In genomic region chr3:188775412-188775811, GRCh38 we compare ENCODE assay signal across 28 cellular contexts.
"Had no signal": no experiment of that assay in that cellular context is flagged by ENCODE, and none has a peak within 500 bp of the region (broad histone marks: within the 10 kb centered on the region; RNA-seq: fewer than 3 reads in every experiment).

No MANE protein-coding gene starts in this region.

- H3K27me3 ChIP-seq: ascending aorta, cardiac muscle cell, Peyer's patch, SJCRH30 had no signal

- H3K36me3 Mint-ChIP-seq: brain, WTC11 had no signal

- H3K36me3 ChIP-seq: ascending aorta, cardiac muscle cell, Peyer's patch, SJCRH30 had no signal

- H3K9me3 ChIP-seq: ascending aorta, Peyer's patch, SJCRH30 had no signal

- DNase-seq: activated CD4-positive, alpha-beta T cell treated with anti-CD3 and anti-CD28 coated beads for 48 hours; activated CD4-positive, alpha-beta T cell treated with anti-CD3 and anti-CD28 coated beads, Interleukin-2, amount 50 U/mL, for 4 hours; activated CD4-positive, CD25-positive, alpha-beta regulatory T cell treated with anti-CD3 and anti-CD28 coated beads, Interleukin-2, amount 50 U/mL, for 72 hours; activated CD8-positive, alpha-beta memory T cell treated with anti-CD3 and anti-CD28 coated beads, Interleukin-2, amount 10 ng/mL, durations not matched to agents 7 days and 5 days; activated effector memory CD4-positive, alpha-beta T cell treated with Interleukin-2 at 50 U/mL for 16 hours; activated naive CD4-positive, alpha-beta T cell; activated T-cell treated with anti-CD3 and anti-CD28 coated beads, Interleukin-2, amount 50 U/mL, for 24 hours; amniotic stem cell; MM.1S; NCI-H1105; NCI-H1436 treated with DMSO at 0.1 percent for 48 hours; NCI-H187; NCI-H2081; NCI-H446; NCI-H524; NCI-H82; Peyer's patch; Right ventricle myocardium superior; SJCRH30; T-helper 9 cell had no signal

- H3K27me3 Mint-ChIP-seq: activated CD8-positive, alpha-beta memory T cell treated with anti-CD3 and anti-CD28 coated beads, Interleukin-2, amount 10 ng/mL, durations not matched to agents 7 days and 5 days; activated naive CD4-positive, alpha-beta T cell treated with anti-CD3 and anti-CD28 coated beads, Interleukin-2, amount 50 U/mL, for 24 hours; activated T-cell treated with anti-CD3 and anti-CD28 coated beads, Interleukin-2, amount 50 U/mL, for 24 hours; brain had no signal

- ATAC-seq: activated CD8-positive, alpha-beta memory T cell treated with anti-CD3 and anti-CD28 coated beads, Interleukin-2, amount 10 ng/mL, durations not matched to agents 7 days and 5 days; WTC11 had no signal

- H3K4me1 Mint-ChIP-seq: activated CD8-positive, alpha-beta memory T cell treated with anti-CD3 and anti-CD28 coated beads, Interleukin-2, amount 10 ng/mL, durations not matched to agents 7 days and 5 days; activated naive CD4-positive, alpha-beta T cell treated with anti-CD3 and anti-CD28 coated beads, Interleukin-2, amount 50 U/mL, for 24 hours had no signal

- H3K4me1 ChIP-seq: Peyer's patch, SJCRH30 had no signal

- H3K4me3 ChIP-seq: ascending aorta, cardiac muscle cell, Peyer's patch, SJCRH30 had no signal

- H3K27ac ChIP-seq: ascending aorta, cardiac muscle cell, Peyer's patch, RWPE1, SJCRH30 had no signal

- H3K27ac Mint-ChIP-seq: activated CD8-positive, alpha-beta memory T cell treated with anti-CD3 and anti-CD28 coated beads, Interleukin-2, amount 10 ng/mL, durations not matched to agents 7 days and 5 days; activated naive CD4-positive, alpha-beta T cell treated with anti-CD3 and anti-CD28 coated beads, Interleukin-2, amount 50 U/mL, for 24 hours; activated T-cell treated with anti-CD3 and anti-CD28 coated beads, Interleukin-2, amount 50 U/mL, for 24 hours; activated T-helper 1 cell treated with anti-CD3 and anti-CD28 coated beads, Interleukin-12 subunit alpha, Interleukin-12 subunit beta, Interleukin-2, Interleukin-4 antibody, amounts not matched to agents 30 ng/mL and 10 ng/mL and 1 ng/mL, durations not matched to agents 14 hours and 24 hours and 36 hours; brain; T-helper 1 cell treated with Interleukin-12 subunit alpha and Interleukin-12 subunit beta and Interleukin-4 antibody, amounts not matched to agents 30 μg/mL and 1 μg/mL, for 36 hours; WTC11 had no signal

- H3K4me3 Mint-ChIP-seq: activated CD8-positive, alpha-beta memory T cell treated with anti-CD3 and anti-CD28 coated beads, Interleukin-2, amount 10 ng/mL, durations not matched to agents 7 days and 5 days; activated naive CD4-positive, alpha-beta T cell treated with anti-CD3 and anti-CD28 coated beads, Interleukin-2, amount 50 U/mL, for 24 hours; activated T-cell treated with anti-CD3 and anti-CD28 coated beads, Interleukin-2, amount 50 U/mL, for 24 hours; activated T-helper 1 cell treated with anti-CD3 and anti-CD28 coated beads, Interleukin-12 subunit alpha, Interleukin-12 subunit beta, Interleukin-2, Interleukin-4 antibody, amounts not matched to agents 30 ng/mL and 10 ng/mL and 1 ng/mL, durations not matched to agents 14 hours and 24 hours and 36 hours; brain; T-helper 1 cell treated with Interleukin-12 subunit alpha and Interleukin-12 subunit beta and Interleukin-4 antibody, amounts not matched to agents 30 μg/mL and 1 μg/mL, for 36 hours; WTC11 had no signal

- H3K9me3 Mint-ChIP-seq: activated naive CD4-positive, alpha-beta T cell treated with anti-CD3 and anti-CD28 coated beads, Interleukin-2, amount 50 U/mL, for 24 hours; activated T-cell treated with anti-CD3 and anti-CD28 coated beads, Interleukin-2, amount 50 U/mL, for 24 hours; activated T-helper 1 cell treated with anti-CD3 and anti-CD28 coated beads, Interleukin-12 subunit alpha, Interleukin-12 subunit beta, Interleukin-2, Interleukin-4 antibody, amounts not matched to agents 30 ng/mL and 10 ng/mL and 1 ng/mL, durations not matched to agents 14 hours and 24 hours and 36 hours; brain; T-helper 1 cell treated with Interleukin-12 subunit alpha and Interleukin-12 subunit beta and Interleukin-4 antibody, amounts not matched to agents 30 μg/mL and 1 μg/mL, for 36 hours had no signal
